In the genomic region with DNA sequence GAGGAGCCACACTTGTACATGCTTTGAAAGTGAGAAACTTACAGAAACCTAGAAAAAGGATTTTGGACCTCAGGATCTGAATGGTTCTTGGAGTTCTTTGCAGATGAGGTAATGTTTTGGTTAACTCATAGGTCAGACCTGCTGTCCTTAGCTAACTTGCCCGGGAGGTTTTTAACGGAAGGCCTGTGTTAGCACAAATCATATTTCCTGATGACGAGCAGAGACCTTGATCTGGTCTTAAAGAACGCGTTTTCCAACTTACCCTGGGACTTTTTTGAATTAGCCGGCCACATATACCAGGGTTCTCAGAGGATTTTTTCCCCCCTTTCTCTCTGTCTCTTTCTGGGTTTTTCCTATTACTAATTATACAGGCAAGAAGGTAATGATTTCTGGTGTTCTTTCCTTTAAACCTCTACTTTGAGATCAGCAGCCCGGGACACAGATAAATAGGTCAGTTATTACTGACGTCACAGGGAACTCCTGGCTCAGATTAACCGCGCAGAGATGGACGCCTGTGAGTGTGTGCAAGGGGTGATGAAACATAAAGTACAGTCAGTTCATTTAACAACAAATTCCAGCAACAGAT, we compare ENCODE assay signal across 9 cellular contexts.
DNase-seq lines count a peak whose midpoint lies in the region; ATAC-seq and TF ChIP-seq lines count a peak whose summit lies in the region.
"Had no signal": no experiment of that assay in that cellular context is flagged by ENCODE, and none has a peak within 500 bp of the region (broad histone marks: within the 10 kb centered on the region; RNA-seq: fewer than 3 reads in every experiment).

No MANE protein-coding gene starts in this region.

- no peaks in the 10 kb centered on the region for H3F3A ChIP-seq in PC-3 (ENCODE audit: low read length, unreplicated experiment)

- peak overlapping the region; percentile 90 for H3K27ac ChIP-seq in PC-3 (ENCODE audit: low read length)

- no peaks in the 10 kb centered on the region for H4K20me1 ChIP-seq in PC-3 (ENCODE audit: low read length)

- peaks cover 67% of the 10 kb centered on the region for H3K4me1 Mint-ChIP-seq in Caco-2 (ENCODE audit: low read depth, unreplicated experiment)
- H3K4me1 Mint-ChIP-seq in osteocyte (ENCODE audit: unreplicated experiment), result peaks cover 56% of the 10 kb centered on the region

- H3K36me3 ChIP-seq in Caco-2 (ENCODE audit: control insufficient read depth, insufficient read depth, low read length) (no peaks in the 10 kb centered on the region), PC-3 (ENCODE audit: low read depth, low read length) (no peaks in the 10 kb centered on the region)

- H3K27me3 Mint-ChIP-seq in Caco-2 (ENCODE audit: insufficient read depth, unreplicated experiment) (no peaks in the 10 kb centered on the region), osteocyte (ENCODE audit: unreplicated experiment) (no peaks in the 10 kb centered on the region)

- H3K9me2 ChIP-seq in PC-3 (replicated peaks; ENCODE audit: low read length), result no peaks in the 10 kb centered on the region

- peak overlapping the region; percentile 63 for H3K4me3 Mint-ChIP-seq in Caco-2 (ENCODE audit: unreplicated experiment)
- peak overlapping the region; percentile 42 for H3K4me3 Mint-ChIP-seq in osteocyte (ENCODE audit: unreplicated experiment)

- BruUV-seq in Caco-2 (replicated peaks; lab: Mats Ljungman, UMichigan), result no TSS peak
- TSS peak; percentile 96 for BruUV-seq in PC-3 (replicated peaks; lab: Mats Ljungman, UMichigan)

- intact Hi-C loops in Caco-2 (cut with micrococcal nuclease; ENCODE audit: unreplicated experiment) (loop anchor here (1.0 to 5.0 kb wide), 2 partner anchors 34 to 144 kb away; no protein-coding TSS in a partner anchor), PC-3 (cut with micrococcal nuclease) (no loop called here)

- ATAC-seq in PC-3 (peak; percentile 60), esophagus mucosa (peak; percentile 77)

- in situ Hi-C loops in GM13977 (cut with MboI; ENCODE audit: low pct_unique_long_range_greater_than_20kb, low sequenced_read_pairs, unreplicated experiment), result no loop called here

- CTCF ChIA-PET in Caco-2 (lab: Charles Lee), result no interaction called here
- CTCF ChIA-PET in PC-3 (lab: Charles Lee), result no interaction called here

- H2AFZ ChIP-seq in PC-3 (ENCODE audit: low read length), result 0 out of 2 replicates have a peak overlapping the region, but pooled peaks have one; percentile 28

- no peaks in the 10 kb centered on the region for H3K27me3 ChIP-seq in Caco-2 (replicated peaks; ENCODE audit: control insufficient read depth, insufficient read depth, low read length)
- H3K27me3 ChIP-seq in PC-3 (ENCODE audit: low read length), result no peaks in the 10 kb centered on the region

- peaks cover 10% of the 10 kb centered on the region; the same call in 1 of the 2 replicates for H3K9me3 ChIP-seq in Caco-2
- H3K9me3 ChIP-seq in PC-3 (ENCODE audit: low read length), result no peaks in the 10 kb centered on the region

- peak overlapping the region; percentile 52 for H3K4me2 ChIP-seq in PC-3 (ENCODE audit: low read length)

- H3K4me1 ChIP-seq in Caco-2 (peaks cover 76% of the 10 kb centered on the region), PC-3 (ENCODE audit: insufficient read depth, low read length) (peaks cover 27% of the 10 kb centered on the region)

- DNase-seq in Caco-2 (peak; percentile 74 to 76), PC-3 (peak; percentile 51), osteocyte (ENCODE audit: extremely low spot score, unreplicated experiment) (no peak), SHP77 treated with DMSO at 0.1 percent for 48 hours (lab: John Stamatoyannopoulos, UW) (no peak), GM13977 (ENCODE audit: low spot score) (no peak)
- DNase-seq in activated CD4-positive, CD25-positive, alpha-beta regulatory T cell treated with anti-CD3 and anti-CD28 coated beads, Interleukin-2, amount 50 U/mL, for 72 hours, result no peak
- no peak for DNase-seq in activated CD4-positive, alpha-beta T cell treated with anti-CD3 and anti-CD28 coated beads, Interleukin-2, amount 50 U/mL, for 48 hours
- DNase-seq: effector CD8-positive, alpha-beta T cell had no signal

- POLR2A ChIA-PET in Caco-2 (lab: Charles Lee) (interaction anchor here (0.9 to 2.0 kb wide), 4 partner anchors 35 to 147 kb away, joined by 3 to 16 read pairs (median 6); partner anchors contain the start of gene KLF6), PC-3 (lab: Charles Lee; ENCODE audit: unreplicated experiment) (no interaction called here)

- H3K27ac Mint-ChIP-seq in Caco-2 (ENCODE audit: unreplicated experiment) (peak overlapping the region; percentile 96), osteocyte (ENCODE audit: unreplicated experiment) (peak overlapping the region; percentile 98)

- H3K9me3 Mint-ChIP-seq in Caco-2 (ENCODE audit: unreplicated experiment), result peaks cover 9% of the 10 kb centered on the region
- no peaks in the 10 kb centered on the region for H3K9me3 Mint-ChIP-seq in osteocyte (ENCODE audit: unreplicated experiment)

- H3K36me3 Mint-ChIP-seq in Caco-2 (ENCODE audit: insufficient read depth, unreplicated experiment), result peaks cover 31% of the 10 kb centered on the region
- no peaks in the 10 kb centered on the region for H3K36me3 Mint-ChIP-seq in osteocyte (ENCODE audit: unreplicated experiment)

- H3K79me2 ChIP-seq in PC-3 (ENCODE audit: low read length), result no peaks in the 10 kb centered on the region

- TF ChIP-seq CTCF in Caco-2 (IDR thresholded peaks at IDR 0.05; ENCODE audit: insufficient read depth in 1 of 2, low read depth in 1 of 2, low read length in 1 of 2, severe bottlenecking in 1 of 2, unreplicated experiment in 1 of 2), result no peak
- TF ChIP-seq CTCF in PC-3 (conservative IDR thresholded peaks at IDR 0.05; ENCODE audit: low read depth, low read length), result no peak
- TF ChIP-seq CTCF in osteocyte (IDR thresholded peaks at IDR 0.05), result no peak
- TF ChIP-seq CTCF in GM13977 (IDR thresholded peaks at IDR 0.05; ENCODE audit: extremely low read depth, insufficient read depth, missing control alignments), result no peak

- no peak overlapping the region for H3K4me3 ChIP-seq in Caco-2 (ENCODE audit: low read depth, low read length)
- H3K4me3 ChIP-seq in PC-3 (ENCODE audit: low read length), result no peak overlapping the region

- peak overlapping the region; percentile 64 for H3K9ac ChIP-seq in PC-3 (ENCODE audit: low read length)

Comparison
In these comparisons a context has a peak if more than half of its experiments do, and no peak if none do; other contexts are left out.
1. DNase-seq: peak in Caco-2 (2 of 2) and PC-3 (single experiment); none in osteocyte (single experiment), activated CD4-positive, CD25-positive, alpha-beta regulatory T cell treated with anti-CD3 and anti-CD28 coated beads, Interleukin-2, amount 50 U/mL, for 72 hours (single experiment), activated CD4-positive, alpha-beta T cell treated with anti-CD3 and anti-CD28 coated beads, Interleukin-2, amount 50 U/mL, for 48 hours (0 of 2), SHP77 treated with DMSO at 0.1 percent for 48 hours (single experiment) and GM13977 (single experiment).